ENCODE assay signal across 8 cellular contexts in genomic region chr6:148342146-148343027, GRCh38. TPM values are rescaled to one million over a fixed set of nuclear protein-coding genes. Genes with fewer than 3 reads are reported as not detected.
A peak's percentile ranks its signal among the peaks of the same experiment; 100 is the strongest.
DNase-seq lines count a peak whose midpoint lies in the region; ATAC-seq and TF ChIP-seq lines count a peak whose summit lies in the region.

SASH1 (plus strand) TSS chr6:148342838; CDS start chr6:148343068, 230 bp downstream.

- peaks cover 2% of the 10 kb centered on the region for H3K79me1 ChIP-seq in mesenchymal stem cell (replicated peaks; ENCODE audit: low read length, poor library complexity, severe bottlenecking)

- peak within 1 kb of the TSS; percentile 9 for H4K91ac ChIP-seq in mesenchymal stem cell (ENCODE audit: low read length)

- DNase-seq in NCI-H2107 treated with DMSO at 0.1 percent for 48 hours (lab: John Stamatoyannopoulos, UW; ENCODE audit: unreplicated experiment), result peak; percentile 8
- no peak for DNase-seq in NCI-H2107 (lab: John Stamatoyannopoulos, UW)
- DNase-seq in NCI-H146 treated with DMSO at 0.1 percent for 48 hours (lab: John Stamatoyannopoulos, UW; ENCODE audit: unreplicated experiment), result peak; percentile 86
- DNase-seq in activated CD4-positive, alpha-beta T cell treated with anti-CD3 and anti-CD28 coated beads, Interleukin-2, amount 50 U/mL, for 48 hours, result peak; percentile 14 to 23
- DNase-seq in epithelial cell of esophagus (ENCODE audit: low read depth), result peak; percentile 89
- DNase-seq in mesenchymal stem cell, result peak; percentile 95
- DNase-seq in stomach, result peak; percentile 57

- peak within 1 kb of the TSS; percentile 98 for H3K9ac ChIP-seq in mesenchymal stem cell (ENCODE audit: low read length)

- H3K27me3 ChIP-seq in mesenchymal stem cell (ENCODE audit: control insufficient read depth in 1 of 2, insufficient read depth in 1 of 2, low read length in 2 of 2), result no peaks in the 10 kb centered on the region
- H3K27me3 ChIP-seq in stomach, result peaks cover 0 to 7% (median 0%) of the 10 kb centered on the region in 3 donors

- H3K27ac ChIP-seq in mesenchymal stem cell (ENCODE audit: low read length, poor library complexity, severe bottlenecking) (peak within 1 kb of the TSS; percentile 86), stomach (peak within 1 kb of the TSS; percentile 84 to 89 (median 86))

- peak within 1 kb of the TSS in 1 of 2 experiments; percentile 88 for H3K14ac ChIP-seq in mesenchymal stem cell (ENCODE audit: low read length in 2 of 2)

- peak; percentile 78 for ATAC-seq in HG02678 (IDR thresholded peaks at IDR 0.05; ENCODE audit: unreplicated experiment)

- H3K4me2 ChIP-seq in mesenchymal stem cell (ENCODE audit: low read length, poor library complexity, severe bottlenecking), result peak within 1 kb of the TSS; percentile 85

- H3K36me3 ChIP-seq in mesenchymal stem cell (ENCODE audit: control insufficient read depth in 1 of 2, insufficient read depth in 2 of 2, low read depth in 1 of 2, low read length in 2 of 2) (peaks cover 0 to 10% of the 10 kb centered on the region in 2 experiments), stomach (no peaks in the 10 kb centered on the region)

- H3K4me3 ChIP-seq in epithelial cell of esophagus (ENCODE audit: low read length) (peak within 1 kb of the TSS; percentile 81), mesenchymal stem cell (ENCODE audit: insufficient read depth in 1 of 2, low read depth in 1 of 2, low read length in 2 of 2) (peak within 1 kb of the TSS; percentile 82), stomach (peak within 1 kb of the TSS; percentile 63 to 73 (median 64))

- intact Hi-C loops in stomach (cut with DNase I; ENCODE audit: low total_unique reads), result loop anchor here (10.0 kb wide), 1 partner anchor 122 kb away; no protein-coding TSS in a partner anchor

- H3K4ac ChIP-seq in mesenchymal stem cell (ENCODE audit: low read depth in 1 of 2, low read length in 2 of 2), result peak within 1 kb of the TSS; percentile 66 to 89

- TF ChIP-seq POLR2A in stomach (IDR thresholded peaks at IDR 0.05), result peak in 1 of 4 donors; percentile 30

- no peak for TF ChIP-seq EP300 in stomach (IDR thresholded peaks at IDR 0.05)

- H3K23ac ChIP-seq in mesenchymal stem cell (ENCODE audit: low read length in 2 of 2), result peak within 1 kb of the TSS in 1 of 2 experiments; percentile 68

- H2BK12ac ChIP-seq in mesenchymal stem cell (ENCODE audit: low read length in 2 of 2), result peak within 1 kb of the TSS in 1 of 2 experiments; percentile 60

- peak within 1 kb of the TSS; percentile 50 to 98 for H3K18ac ChIP-seq in mesenchymal stem cell (ENCODE audit: low read depth in 1 of 2, low read length in 2 of 2)

- TF ChIP-seq CTCF in epithelial cell of esophagus (IDR thresholded peaks at IDR 0.05; ENCODE audit: insufficient read depth, low read depth, low read length, missing control alignments) (no peak), stomach (IDR thresholded peaks at IDR 0.05) (no peak)

- peak within 1 kb of the TSS; percentile 10 for H2BK5ac ChIP-seq in mesenchymal stem cell (ENCODE audit: low read depth, low read length, poor library complexity, severe bottlenecking)

- WGBS in mesenchymal stem cell, result under 1% methylated on average over 65 of the region's 69 CpGs
- 1 to 2% (median 1%) methylated on average over 32 to 69 of the region's 69 CpGs for WGBS in stomach, 5 donors

- H2BK120ac ChIP-seq in mesenchymal stem cell (ENCODE audit: low read depth, low read length), result peak within 1 kb of the TSS; percentile 84

- H2AFZ ChIP-seq in mesenchymal stem cell (ENCODE audit: low read depth, low read length), result peak within 1 kb of the TSS; percentile 42

- H3K4me1 ChIP-seq in mesenchymal stem cell (ENCODE audit: control insufficient read depth, insufficient read depth, low read depth, low read length), result peaks cover 1% of the 10 kb centered on the region
- H3K4me1 ChIP-seq in stomach, result peaks cover 6 to 42% (median 20%) of the 10 kb centered on the region in 4 donors

- H4K8ac ChIP-seq in mesenchymal stem cell (ENCODE audit: low read length), result peak within 1 kb of the TSS; percentile 84

- no peak within 1 kb of the TSS for H2AK5ac ChIP-seq in mesenchymal stem cell (ENCODE audit: low read length, severe bottlenecking)

- peak within 1 kb of the TSS; percentile 77 for H2BK15ac ChIP-seq in mesenchymal stem cell (ENCODE audit: low read depth, poor library complexity, severe bottlenecking)

- H3K9me3 ChIP-seq in mesenchymal stem cell (ENCODE audit: control insufficient read depth, low read length), result no peaks in the 10 kb centered on the region
- no peaks in the 10 kb centered on the region for H3K9me3 ChIP-seq in stomach

RNA-seq across cellular contexts. Expression of gene SASH1, which starts in this region (rescaled TPM):
- 35.8 TPM for polyA plus RNA-seq in mesenchymal stem cell (2013, experiment 1 of 2)
- polyA plus RNA-seq in mesenchymal stem cell (2013, experiment 2 of 2), result 34.3 TPM
- 10 to 100 TPM; 14.0 to 82.6 (median 19.4) TPM for total RNA-seq in stomach
- 1 to 10 TPM; 5.8 to 8.6 (median 7.5) TPM for polyA plus RNA-seq in stomach
